Comparison of ENCODE assay signal across 24 cellular contexts in the genomic region with DNA sequence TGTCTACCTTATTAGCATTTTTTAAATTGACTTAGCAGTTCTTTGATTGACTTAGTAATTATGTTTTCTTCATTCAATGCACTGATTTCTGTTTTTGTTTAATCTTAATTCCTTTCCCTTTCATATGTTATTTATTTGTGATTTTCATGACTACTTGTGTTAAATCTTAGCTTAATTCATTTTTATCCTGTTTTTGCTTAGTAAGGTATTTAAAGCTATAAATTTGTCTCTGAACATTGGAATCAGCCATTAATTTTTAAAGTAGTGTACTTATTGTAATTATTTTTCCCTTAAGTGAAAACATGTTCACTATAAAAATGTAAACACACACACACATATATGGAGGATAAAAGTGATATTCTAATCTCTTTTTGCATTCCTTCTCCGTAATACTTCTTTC.
"Had no signal": no experiment of that assay in that cellular context is flagged by ENCODE, and none has a peak within 500 bp of the region (broad histone marks: within the 10 kb centered on the region; RNA-seq: fewer than 3 reads in every experiment).

No MANE protein-coding gene starts in this region.

- H3K4me3 ChIP-seq: coronary artery, esophagus squamous epithelium, lung, ovary, testis, tibial artery, upper lobe of left lung had no signal

- H3K9me3 ChIP-seq: esophagus squamous epithelium, ovary, testis, upper lobe of left lung had no signal

- H3K27ac Mint-ChIP-seq: memory B cell; natural killer cell; stimulated activated effector memory CD8-positive, alpha-beta T cell treated with anti-CD3 and anti-CD28 coated beads, Interleukin-12 subunit alpha, Interleukin-12 subunit beta, amount 100 ng/mL, for 72 hours had no signal

- H3K9me3 Mint-ChIP-seq: natural killer cell; stimulated activated effector memory CD8-positive, alpha-beta T cell treated with anti-CD3 and anti-CD28 coated beads, Interleukin-12 subunit alpha, Interleukin-12 subunit beta, amount 100 ng/mL, for 72 hours had no signal

- ATAC-seq: left lobe of liver; natural killer cell; sciatic nerve; stimulated activated effector memory CD8-positive, alpha-beta T cell treated with anti-CD3 and anti-CD28 coated beads, Interleukin-12 subunit alpha, Interleukin-12 subunit beta, amount 100 ng/mL, for 72 hours had no signal

- H3K4me1 ChIP-seq: esophagus squamous epithelium, testis, tibial artery, upper lobe of left lung had no signal

- H3K27ac ChIP-seq: coronary artery, esophagus squamous epithelium, ovary, testis, tibial artery, upper lobe of left lung had no signal

- FAIRE-seq: endothelial cell of umbilical vein, keratinocyte, urothelium cell line had no signal

- H3K4me1 Mint-ChIP-seq: memory B cell; natural killer cell; stimulated activated effector memory CD8-positive, alpha-beta T cell treated with anti-CD3 and anti-CD28 coated beads, Interleukin-12 subunit alpha, Interleukin-12 subunit beta, amount 100 ng/mL, for 72 hours had no signal

- H3K36me3 Mint-ChIP-seq: memory B cell; natural killer cell; stimulated activated effector memory CD8-positive, alpha-beta T cell treated with anti-CD3 and anti-CD28 coated beads, Interleukin-12 subunit alpha, Interleukin-12 subunit beta, amount 100 ng/mL, for 72 hours had no signal

- DNase-seq: dermis blood vessel endothelial cell; effector memory CD4-positive, alpha-beta T cell; esophagus squamous epithelium; foreskin melanocyte; head of caudate nucleus; natural killer cell; occipital lobe; ovary; stimulated activated CD4-positive, alpha-beta T cell treated with anti-CD3 and anti-CD28 coated beads, Interleukin-2, amount 100 ng/mL, for 24 hours; stimulated activated CD4-positive, alpha-beta T cell treated with anti-CD3 and anti-CD28 coated beads, Interleukin-4, amount 100 ng/mL, for 24 hours; stimulated activated naive CD4-positive, alpha-beta T cell treated with Interleukin-2 at 50 U/mL for 16 hours; substantia nigra; testis; tibial artery; upper lobe of left lung had no signal

- H3K4me3 Mint-ChIP-seq: memory B cell; natural killer cell; stimulated activated effector memory CD8-positive, alpha-beta T cell treated with anti-CD3 and anti-CD28 coated beads, Interleukin-12 subunit alpha, Interleukin-12 subunit beta, amount 100 ng/mL, for 72 hours had no signal

- H3K27me3 ChIP-seq: esophagus squamous epithelium, ovary, testis, tibial artery, upper lobe of left lung had no signal

- H3K36me3 ChIP-seq: esophagus squamous epithelium, ovary, tibial artery, upper lobe of left lung had no signal
